In genomic region chr1:156195853-156196252, GRCh38 we compare ENCODE assay signal across 15 cellular contexts. TPM values are rescaled to one million over a fixed set of nuclear protein-coding genes. Genes with fewer than 3 reads are reported as not detected.
A peak's percentile ranks its signal among the peaks of the same experiment; 100 is the strongest.
DNase-seq lines count a peak whose midpoint lies in the region; ATAC-seq and TF ChIP-seq lines count a peak whose summit lies in the region.
"Had no signal": no experiment of that assay in that cellular context is flagged by ENCODE, and none has a peak within 500 bp of the region (broad histone marks: within the 10 kb centered on the region; RNA-seq: fewer than 3 reads in every experiment).

No MANE protein-coding gene starts in this region.

- DNase-seq in activated T-cell treated with anti-CD3 and anti-CD28 coated beads, Interleukin-2, amount 50 U/mL, for 24 hours = no peak
- no peak for DNase-seq in activated T-cell treated with anti-CD3 and anti-CD28 coated beads, Interleukin-2, amount 50 U/mL, for 48 hours
- DNase-seq in NCI-H69 (lab: John Stamatoyannopoulos, UW) (peak; percentile 25), endodermal cell (no peak), osteocyte (ENCODE audit: extremely low spot score, unreplicated experiment) (no peak), SW480 (ENCODE audit: low spot score) (no peak)
- DNase-seq: ACHN; activated CD8-positive, alpha-beta memory T cell treated with anti-CD3 and anti-CD28 coated beads, Interleukin-2, amount 50 U/mL, for 4 hours; DMS153; NCI-H2081; pancreas had no signal

- H3K9me3 Mint-ChIP-seq in activated T-cell treated with anti-CD3 and anti-CD28 coated beads, Interleukin-2, amount 50 U/mL, for 24 hours = no peaks in the 10 kb centered on the region
- peaks cover 4% of the 10 kb centered on the region for H3K9me3 Mint-ChIP-seq in endodermal cell
- H3K9me3 Mint-ChIP-seq in osteocyte (ENCODE audit: unreplicated experiment) = no peaks in the 10 kb centered on the region

- H3K36me3 ChIP-seq in endodermal cell (ENCODE audit: control insufficient read depth, insufficient read depth, low read length) = peaks cover 44% of the 10 kb centered on the region
- H3K36me3 ChIP-seq: pancreas had no signal

- H3K27ac ChIP-seq in endodermal cell (ENCODE audit: low read depth, low read length) = no peak overlapping the region
- H3K27ac ChIP-seq: pancreas, SJCRH30 had no signal

- H3K4me3 ChIP-seq in endodermal cell (ENCODE audit: low read length) = peak overlapping the region; percentile 14
- H3K4me3 ChIP-seq: pancreas, SJCRH30, smooth muscle cell had no signal

- H3K27me3 Mint-ChIP-seq in activated T-cell treated with anti-CD3 and anti-CD28 coated beads, Interleukin-2, amount 50 U/mL, for 24 hours = no peaks in the 10 kb centered on the region
- no peaks in the 10 kb centered on the region for H3K27me3 Mint-ChIP-seq in endodermal cell (ENCODE audit: insufficient read depth)
- no peaks in the 10 kb centered on the region for H3K27me3 Mint-ChIP-seq in osteocyte (ENCODE audit: unreplicated experiment)

- peaks cover 8% of the 10 kb centered on the region for H3K4me1 ChIP-seq in endodermal cell (ENCODE audit: control insufficient read depth, insufficient read depth, low read length)

- H3K27me3 ChIP-seq in endodermal cell (ENCODE audit: control insufficient read depth, insufficient read depth, low read length, poor library complexity, severe bottlenecking) = no peaks in the 10 kb centered on the region
- H3K27me3 ChIP-seq: pancreas, SJCRH30 had no signal

- H3K4me3 Mint-ChIP-seq in activated T-cell treated with anti-CD3 and anti-CD28 coated beads, Interleukin-2, amount 50 U/mL, for 24 hours = no peak overlapping the region
- H3K4me3 Mint-ChIP-seq in endodermal cell = peak overlapping the region; percentile 99
- H3K4me3 Mint-ChIP-seq in osteocyte (ENCODE audit: unreplicated experiment) = peak overlapping the region; percentile 92

- WGBS in endodermal cell (ENCODE audit: insufficient coverage in 1 of 2, insufficient read length in 1 of 2), 2 experiments = 86 to 89% methylated on average over 4 of the region's 4 CpGs

- peaks cover 79% of the 10 kb centered on the region for H3K36me3 Mint-ChIP-seq in activated T-cell treated with anti-CD3 and anti-CD28 coated beads, Interleukin-2, amount 50 U/mL, for 24 hours (ENCODE audit: low read depth)
- H3K36me3 Mint-ChIP-seq in endodermal cell (ENCODE audit: low read depth) = peaks cover 37% of the 10 kb centered on the region
- peaks cover 18% of the 10 kb centered on the region for H3K36me3 Mint-ChIP-seq in osteocyte (ENCODE audit: unreplicated experiment)

- H3K9me3 ChIP-seq in endodermal cell (ENCODE audit: control insufficient read depth, low read length) = peaks cover 7% of the 10 kb centered on the region
- H3K9me3 ChIP-seq: pancreas, SJCRH30 had no signal

- H3K9ac ChIP-seq in endodermal cell (ENCODE audit: extremely low read depth, low read length, poor library complexity, severe bottlenecking) = no peak overlapping the region

- TF ChIP-seq CTCF in endodermal cell (conservative IDR thresholded peaks at IDR 0.05) (no peak), osteocyte (IDR thresholded peaks at IDR 0.05) (no peak)

- ATAC-seq in GM21390 (IDR thresholded peaks at IDR 0.05; ENCODE audit: unreplicated experiment) (no peak), HG02981 (IDR thresholded peaks at IDR 0.05; ENCODE audit: unreplicated experiment) (no peak)
- ATAC-seq: pancreas had no signal

- H3K4me1 Mint-ChIP-seq in activated T-cell treated with anti-CD3 and anti-CD28 coated beads, Interleukin-2, amount 50 U/mL, for 24 hours (ENCODE audit: low read depth) = peaks cover 85% of the 10 kb centered on the region
- peaks cover 28% of the 10 kb centered on the region for H3K4me1 Mint-ChIP-seq in endodermal cell
- H3K4me1 Mint-ChIP-seq in osteocyte (ENCODE audit: unreplicated experiment) = peaks cover 28% of the 10 kb centered on the region

- peak overlapping the region; percentile 99 for H3K27ac Mint-ChIP-seq in activated T-cell treated with anti-CD3 and anti-CD28 coated beads, Interleukin-2, amount 50 U/mL, for 24 hours
- no peak overlapping the region for H3K27ac Mint-ChIP-seq in endodermal cell
- no peak overlapping the region for H3K27ac Mint-ChIP-seq in osteocyte (ENCODE audit: unreplicated experiment)

RNA-seq across cellular contexts. Expression of gene SLC25A44, which starts 1.9 kb away (rescaled TPM):
- total RNA-seq in endodermal cell (10 to 100 TPM; 20.9 to 22.7 TPM), osteocyte (20.2 and 23.4 TPM in 2 replicates)
- 19.9 TPM for polyA plus RNA-seq in endodermal cell (2013, experiment 1 of 2)
- 22.4 TPM for polyA plus RNA-seq in endodermal cell (2013, experiment 2 of 2)

RNA-seq across cellular contexts. Expression of gene PMF1, which starts 17.0 kb away (rescaled TPM):
- total RNA-seq in endodermal cell = 100 to 1,000 TPM; 119 TPM
- 95.4 TPM for polyA plus RNA-seq in endodermal cell (2013, experiment 1 of 2)
- polyA plus RNA-seq in endodermal cell (2013, experiment 2 of 2) = 93.2 TPM
- 54.1 and 57.0 TPM in 2 replicates for total RNA-seq in osteocyte

RNA-seq across cellular contexts. Expression of gene SEMA4A, which starts 42.5 kb away (rescaled TPM):
- total RNA-seq in endodermal cell = 10 to 100 TPM in 1 of 2 donors, 1 to 10 TPM in 1; 6.4 to 10.3 TPM
- 5.0 TPM for polyA plus RNA-seq in endodermal cell (2013, experiment 1 of 2)
- 3.4 TPM for polyA plus RNA-seq in endodermal cell (2013, experiment 2 of 2)
- total RNA-seq in osteocyte = 1.6 and 1.8 TPM in 2 replicates

RNA-seq across cellular contexts. Expression of gene BGLAP, which starts 46.1 kb away (rescaled TPM):
- total RNA-seq in endodermal cell = 1 to 10 TPM; 4.6 to 5.4 TPM
- 2.2 TPM for polyA plus RNA-seq in endodermal cell (2013, experiment 1 of 2)
- polyA plus RNA-seq in endodermal cell (2013, experiment 2 of 2) = 2.8 TPM
- total RNA-seq in osteocyte = 0.52 TPM in 1 of 2 replicates, not detected in the other

RNA-seq across cellular contexts. Expression of gene PAQR6, which starts 52.0 kb away (rescaled TPM):
- total RNA-seq in endodermal cell = 10 to 100 TPM; 12.2 to 16.4 TPM
- 7.0 TPM for polyA plus RNA-seq in endodermal cell (2013, experiment 1 of 2)
- 6.0 TPM for polyA plus RNA-seq in endodermal cell (2013, experiment 2 of 2)
- total RNA-seq in osteocyte = 12.0 and 12.5 TPM in 2 replicates
